8 cellular contexts compared by ENCODE assay signal in the genomic region with DNA sequence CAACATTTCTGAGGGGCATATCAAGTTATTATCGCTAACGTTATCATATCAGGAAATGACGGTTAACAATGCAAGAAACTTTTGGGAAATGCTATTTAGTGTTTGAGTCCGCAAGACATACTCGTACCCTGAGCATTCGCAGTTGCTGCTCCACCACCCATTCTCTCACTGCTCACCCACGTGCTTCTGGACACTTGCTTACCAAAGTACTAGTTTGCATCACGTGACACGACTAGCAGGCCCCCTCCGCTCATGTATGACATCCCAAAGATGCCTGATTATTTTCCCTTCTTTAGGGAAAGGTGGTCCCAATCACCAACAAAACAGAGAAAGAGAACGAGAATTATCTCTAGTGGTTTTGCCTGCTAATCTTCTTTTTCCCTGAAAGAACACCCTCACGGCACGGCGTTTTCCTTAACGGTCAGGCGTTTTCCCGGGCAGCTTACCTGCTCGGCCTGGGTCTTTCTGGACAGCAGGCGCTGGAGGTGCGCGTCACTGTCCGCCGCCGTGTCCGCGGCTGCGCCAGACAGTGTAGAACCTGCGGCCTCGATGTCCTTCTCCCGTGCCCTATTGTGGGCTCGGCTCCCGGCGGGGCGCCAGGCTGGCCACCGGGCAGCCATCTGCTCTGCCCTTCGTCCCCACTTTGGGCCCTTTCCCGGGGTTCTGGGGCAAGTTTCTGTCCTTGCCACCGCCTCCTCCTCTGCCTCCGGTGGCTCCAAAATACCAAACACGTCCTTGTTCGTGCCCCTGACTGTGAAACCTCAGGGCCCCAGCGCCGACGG. TPM values are rescaled to one million over a fixed set of nuclear protein-coding genes. Genes with fewer than 3 reads are reported as not detected.
A peak's percentile ranks its signal among the peaks of the same experiment; 100 is the strongest.
DNase-seq lines count a peak whose midpoint lies in the region; ATAC-seq and TF ChIP-seq lines count a peak whose summit lies in the region.

Gene SUPV3L1, plus strand, starts transcription at position 492 of the 782 bp plus-strand sequence. Its CDS starts 58 bp downstream, at position 550.

- peaks cover 5% of the 10 kb centered on the region; the same call in 1 of the 2 replicates for H3K36me3 ChIP-seq in PC-9 (ENCODE audit: low read depth)
- no peaks in the 10 kb centered on the region for H3K36me3 ChIP-seq in mucosa of descending colon (ENCODE audit: low read depth)

- no peaks in the 10 kb centered on the region for H3K9me3 Mint-ChIP-seq in IgD-negative memory B cell

- POLR2A ChIA-PET in PC-9 (lab: Charles Lee; ENCODE audit: unreplicated experiment) = interaction anchor here (0.7 kb wide), 1 partner anchor 267 kb away, joined by 3 read pairs; no protein-coding TSS in a partner anchor

- H3K27ac ChIP-seq in PC-9 = peak within 1 kb of the TSS; percentile 81
- peak within 1 kb of the TSS; percentile 82 for H3K27ac ChIP-seq in epithelial cell of prostate

- H3K27ac Mint-ChIP-seq in IgD-negative memory B cell = peak within 1 kb of the TSS; percentile 94 to 100 (median 100)

- BruUV-seq in PC-9 (replicated peaks; lab: Mats Ljungman, UMichigan) = no TSS peak

- DNase-seq in DMS 273 treated with DMSO at 0.1 percent for 48 hours (lab: John Stamatoyannopoulos, UW) (peak; percentile 89), PC-9 (peak; percentile 90 to 97), epithelial cell of prostate (ENCODE audit: low read depth, low spot score) (peak; percentile 93), mucosa of descending colon (peak; percentile 91 to 99 (median 92))
- peak; percentile 88 for DNase-seq in activated T-cell treated with anti-CD3 and anti-CD28 coated beads, Interleukin-2, amount 50 U/mL, for 1 hour
- peak; percentile 78 for DNase-seq in stimulated activated CD8-positive, alpha-beta memory T cell treated with anti-CD3 and anti-CD28 coated beads, Interleukin-4, amount 100 ng/mL, for 24 hours (ENCODE audit: low read depth)

- H4K20me1 ChIP-seq in PC-9 (ENCODE audit: insufficient read depth) = peaks cover 16% of the 10 kb centered on the region; the same call in 1 of the 2 replicates

- peak within 1 kb of the TSS; percentile 86 to 98 (median 96) for H3K4me3 Mint-ChIP-seq in IgD-negative memory B cell

- H2AFZ ChIP-seq in PC-9 = peak within 1 kb of the TSS; percentile 83

- peak within 1 kb of the TSS; percentile 89 for H3K4me3 ChIP-seq in PC-9
- H3K4me3 ChIP-seq in mucosa of descending colon = peak within 1 kb of the TSS; percentile 59

- intact Hi-C loops in PC-9 (cut with micrococcal nuclease; ENCODE audit: unreplicated experiment) = loop anchor here (1.0 kb wide), 1 partner anchor 42 kb away; no protein-coding TSS in a partner anchor
- intact Hi-C loops in mucosa of descending colon (cut with DNase I, micrococcal nuclease) = no loop called here

- peaks cover 19 to 32% (median 23%) of the 10 kb centered on the region in 3 donors for H3K4me1 Mint-ChIP-seq in IgD-negative memory B cell

- H3K4me1 ChIP-seq in PC-9 (replicated peaks; ENCODE audit: insufficient read depth) (peaks cover 19% of the 10 kb centered on the region), mucosa of descending colon (ENCODE audit: low read depth) (peaks cover 19% of the 10 kb centered on the region)

- ATAC-seq in GM21528 (IDR thresholded peaks at IDR 0.05; ENCODE audit: low FRiP score, unreplicated experiment) = peak; percentile 88
- ATAC-seq in mucosa of descending colon = peak; percentile 98

- H3K79me2 ChIP-seq in PC-9 (ENCODE audit: low read depth) = peaks cover 49% of the 10 kb centered on the region

- H3K9me3 ChIP-seq in PC-9 (ENCODE audit: insufficient read depth, low read depth) = no peaks in the 10 kb centered on the region
- H3K9me3 ChIP-seq in mucosa of descending colon = no peaks in the 10 kb centered on the region

- no peaks in the 10 kb centered on the region for H3K9me2 ChIP-seq in PC-9 (ENCODE audit: insufficient read depth)

- no peaks in the 10 kb centered on the region for H3K36me3 Mint-ChIP-seq in IgD-negative memory B cell

- H3K4me2 ChIP-seq in PC-9 = peak within 1 kb of the TSS; percentile 91

- CTCF ChIA-PET in PC-9 (lab: Charles Lee) = no interaction called here

- TF ChIP-seq CTCF in PC-9 (conservative IDR thresholded peaks at IDR 0.05) = no peak
- no peak for TF ChIP-seq CTCF in mucosa of descending colon (IDR thresholded peaks at IDR 0.05)

- no peaks in the 10 kb centered on the region for H3K27me3 Mint-ChIP-seq in IgD-negative memory B cell

- H3K27me3 ChIP-seq in PC-9 (ENCODE audit: insufficient read depth, low read depth) = no peaks in the 10 kb centered on the region

- H3F3A ChIP-seq in PC-9 (ENCODE audit: insufficient read depth, low read depth) = peaks cover 19% of the 10 kb centered on the region; the same call in 1 of the 2 replicates

RNA-seq across cellular contexts. Expression of gene SUPV3L1, which starts in this region (rescaled TPM):
- 23.0 TPM for polyA plus RNA-seq in IgD-negative memory B cell
- total RNA-seq in PC-9 (2021) (49.9 and 55.7 TPM in 2 replicates), mucosa of descending colon (10 to 100 TPM; 23.7 to 33.5 (median 27.5) TPM)

Comparison
In these comparisons a context has a peak if more than half of its experiments do, and no peak if none do; other contexts are left out.
1. Peak in every context shown above with its lines: DNase-seq, ATAC-seq, H3K4me3 ChIP-seq and H3K27ac ChIP-seq.